Comparison of ENCODE assay signal across 8 cellular contexts in genomic region chrX:17736478-17736855, GRCh38. TPM values are rescaled to one million over a fixed set of nuclear protein-coding genes. Genes with fewer than 3 reads are reported as not detected.
DNase-seq lines count a peak whose midpoint lies in the region; ATAC-seq, FAIRE-seq and TF ChIP-seq lines count a peak whose summit lies in the region.

No MANE protein-coding gene starts in this region.

- no peak for TF ChIP-seq EP300 in A549 (IDR thresholded peaks at IDR 0.05)

- H3K56ac ChIP-seq in IMR-90 (ENCODE audit: extremely low read depth, insufficient read depth, low read length) = no peak overlapping the region

- no peak overlapping the region for H2AK5ac ChIP-seq in IMR-90 (ENCODE audit: low read depth, low read length)

- no peak overlapping the region for H3K23ac ChIP-seq in IMR-90 (ENCODE audit: low read depth, low read length)

- no peak overlapping the region for H2AK9ac ChIP-seq in IMR-90 (replicated peaks; ENCODE audit: low read depth, low read length, poor library complexity)

- no peak for TF ChIP-seq POLR2A in A549 (IDR thresholded peaks at IDR 0.05; ENCODE audit: low read length)
- TF ChIP-seq POLR2A in IMR-90 (IDR thresholded peaks at IDR 0.05; ENCODE audit: low read depth, low read length) = no peak

- H2BK20ac ChIP-seq in IMR-90 (ENCODE audit: low read depth, low read length) = no peak overlapping the region

- peak; percentile 54 for FAIRE-seq in A549 (lab: Jason Lieb, UNC)

- H4K20me1 ChIP-seq in IMR-90 (ENCODE audit: insufficient read depth, low read length) = no peaks in the 10 kb centered on the region

- peak overlapping the region; percentile 52 for H3K4me3 ChIP-seq in A549
- peak overlapping the region; percentile 54 for H3K4me3 ChIP-seq in IMR-90 (ENCODE audit: insufficient read depth, low read depth, low read length)
- peak overlapping the region; percentile 63 to 70 for H3K4me3 ChIP-seq in mucosa of rectum (ENCODE audit: low read length in 2 of 2)

- peak overlapping the region; percentile 59 to 85 for H4K8ac ChIP-seq in IMR-90 (ENCODE audit: low read depth in 2 of 2, low read length in 2 of 2)

- peak overlapping the region; percentile 80 for H3K4me2 ChIP-seq in A549
- peak overlapping the region; percentile 58 for H3K4me2 ChIP-seq in IMR-90 (ENCODE audit: low read depth, low read length)

- intact Hi-C loops in IMR-90 (cut with micrococcal nuclease) = loop anchor here (5.0 kb wide), 1 partner anchor 359 kb away; the partner anchor contains the start of gene NHS

- peak overlapping the region; percentile 75; the same call in 1 of the 2 replicates for H4K91ac ChIP-seq in IMR-90 (ENCODE audit: insufficient read depth, low read depth, low read length)

- in situ Hi-C loops in IMR-90 (cut with MboI; ENCODE audit: low sequenced_read_pairs) = no loop called here
- in situ Hi-C loops in GM13976 (cut with MboI; ENCODE audit: low sequenced_read_pairs, unreplicated experiment) = no loop called here

- H3K4ac ChIP-seq in IMR-90 (ENCODE audit: low read depth, low read length) = peak overlapping the region; percentile 46; the same call in 1 of the 2 replicates

- TF ChIP-seq CTCF in A549 (IDR thresholded peaks at IDR 0.05) = no peak
- TF ChIP-seq CTCF in IMR-90 (conservative IDR thresholded peaks at IDR 0.05; ENCODE audit: low read depth, low read length) = no peak
- no peak for TF ChIP-seq CTCF in GM13976 (IDR thresholded peaks at IDR 0.05; ENCODE audit: borderline replicate concordance, control extremely low read depth, extremely low read depth, insufficient read depth, missing control alignments)

- no peaks in the 10 kb centered on the region for H3K9me1 ChIP-seq in IMR-90 (ENCODE audit: insufficient read depth, low read length)

- CTCF ChIA-PET in A549 (lab: Yijun Ruan, JAX) = interaction anchor here (0.9 kb wide), 1 partner anchor 10 kb away, joined by 4 read pairs; no protein-coding TSS in a partner anchor
- CTCF ChIA-PET in IMR-90 (lab: Yijun Ruan, JAX) = no interaction called here

- no peak for TF ChIP-seq RAD21 in A549 (conservative IDR thresholded peaks at IDR 0.05 in 1 of 2, IDR thresholded peaks at IDR 0.05 in 1 of 2)
- TF ChIP-seq RAD21 in IMR-90 (IDR thresholded peaks at IDR 0.05; ENCODE audit: low read length) = no peak

- no peak overlapping the region; the same call in 1 of the 2 replicates for H3K14ac ChIP-seq in IMR-90 (replicated peaks; ENCODE audit: low read depth, low read length)

- H3K4me1 ChIP-seq in A549 (peaks cover 13% of the 10 kb centered on the region; the same call in 2 of the 3 replicates), IMR-90 (ENCODE audit: control insufficient read depth, insufficient read depth, low read length) (peaks cover 4% of the 10 kb centered on the region), mucosa of rectum (ENCODE audit: control insufficient read depth in 2 of 2, insufficient read depth in 2 of 2, low read length in 2 of 2) (peaks cover 0 to 8% of the 10 kb centered on the region in 2 donors)

- BruUV-seq in IMR-90 (replicated peaks; lab: Mats Ljungman, UMichigan) = no TSS peak

- H3K79me1 ChIP-seq in IMR-90 (ENCODE audit: low read depth in 1 of 2, low read length in 2 of 2) = no peaks in the 10 kb centered on the region; a peak in 2 of 4 replicates

- peak overlapping the region; percentile 68 to 86 for H3K27ac ChIP-seq in A549
- H3K27ac ChIP-seq in IMR-90 (ENCODE audit: insufficient read depth, low read length) = peak overlapping the region; percentile 74
- peak overlapping the region; percentile 85 for H3K27ac ChIP-seq in mucosa of rectum (ENCODE audit: low read depth in 2 of 2, low read length in 2 of 2)

- ATAC-seq in A549 (no peak), IMR-90 (ENCODE audit: low read depth) (no peak), HG02885 (IDR thresholded peaks at IDR 0.05; ENCODE audit: poor library complexity, unreplicated experiment) (no peak)

- dilution Hi-C loops in IMR-90 (cut with HindIII; ENCODE audit: low sequenced_read_pairs, unreplicated experiment) = no loop called here

- H3K9ac ChIP-seq in IMR-90 (ENCODE audit: low read depth, low read length) = peak overlapping the region; percentile 28; the same call in 1 of the 2 replicates
- H3K9ac ChIP-seq in mucosa of rectum (ENCODE audit: low read depth in 1 of 2, low read length in 2 of 2) = peak overlapping the region in 1 of 2 donors; percentile 27

- H3K9me3 ChIP-seq in A549 (no peaks in the 10 kb centered on the region), IMR-90 (ENCODE audit: control insufficient read depth, insufficient read depth, low read length) (no peaks in the 10 kb centered on the region), mucosa of rectum (ENCODE audit: control insufficient read depth in 2 of 2, low read length in 2 of 2) (no peaks in the 10 kb centered on the region)

- no peaks in the 10 kb centered on the region for H3K36me3 ChIP-seq in IMR-90 (ENCODE audit: control insufficient read depth, insufficient read depth, low read length)
- no peaks in the 10 kb centered on the region for H3K36me3 ChIP-seq in mucosa of rectum (ENCODE audit: control insufficient read depth in 2 of 2, insufficient read depth in 2 of 2, low read length in 2 of 2)

- peak overlapping the region; percentile 80 for H2AFZ ChIP-seq in IMR-90 (replicated peaks; ENCODE audit: low read length, poor library complexity)

- DNase-seq in A549 (ENCODE audit: low read depth in 1 of 2, low spot score in 1 of 2) = no peak
- DNase-seq in IMR-90 = no peak
- peak; percentile 0 for DNase-seq in cerebellum (ENCODE audit: low spot score)
- no peak for DNase-seq in GM13976 (ENCODE audit: low spot score)
- no peak for DNase-seq in cerebellar nuclear complex (lab: John Stamatoyannopoulos, UW)
- DNase-seq in hippocampal formation (lab: John Stamatoyannopoulos, UW) = no peak

- peak overlapping the region; percentile 65 for H4K5ac ChIP-seq in IMR-90 (ENCODE audit: low read depth, low read length)

- H2BK120ac ChIP-seq in IMR-90 (ENCODE audit: low read depth, low read length) = no peak overlapping the region

- WGBS in A549 (ENCODE audit: missing lambda C conversion rate) = 73% methylated on average over 4 of the region's 5 CpGs
- WGBS in IMR-90 (ENCODE audit: extremely low coverage in 2 of 2, insufficient read length in 1 of 2), 2 experiments = 60% methylated on average over 1 of the region's 5 CpGs; no CpG with 5 or more reads in 1 of the 2 experiments

- H2BK5ac ChIP-seq in IMR-90 (ENCODE audit: low read depth, low read length, poor library complexity, severe bottlenecking) = no peak overlapping the region

- no peak overlapping the region for H3K18ac ChIP-seq in IMR-90 (ENCODE audit: low read depth, low read length)

- no peaks in the 10 kb centered on the region for H3K27me3 ChIP-seq in IMR-90 (ENCODE audit: control insufficient read depth, insufficient read depth, low read length)
- H3K27me3 ChIP-seq in mucosa of rectum (ENCODE audit: control insufficient read depth in 2 of 2, insufficient read depth in 2 of 2, low read length in 2 of 2) = peaks cover 0 to 4% of the 10 kb centered on the region in 2 donors

- POLR2A ChIA-PET in A549 (lab: Yijun Ruan, JAX) = interaction anchor here (0.7 to 0.8 kb wide), 2 partner anchors 27 to 76 kb away, joined by 4 to 10 read pairs; no protein-coding TSS in a partner anchor
- POLR2A ChIA-PET in IMR-90 (lab: Charles Lee; ENCODE audit: unreplicated experiment) = interaction anchor here (0.7 to 0.8 kb wide), 2 partner anchors 8 to 180 kb away, joined by 5 read pairs; no protein-coding TSS in a partner anchor

- H2BK15ac ChIP-seq in IMR-90 (ENCODE audit: low read depth, low read length) = no peak overlapping the region

TF ChIP-seq in A549, 52 proteins besides CTCF, POLR2A, EP300 and RAD21:
- TF ChIP-seq MYC (IDR thresholded peaks at IDR 0.05; ENCODE audit: borderline replicate concordance, low read length) (no peak), KDM1A (IDR thresholded peaks at IDR 0.05; ENCODE audit: low read depth) (peak; percentile 94), HDAC2 (IDR thresholded peaks at IDR 0.05) (peak; percentile 68; the same call in 1 of the 2 replicates), SMC3 (IDR thresholded peaks at IDR 0.05) (no peak), HEYL (CRISPR knock-in tag; IDR thresholded peaks at IDR 0.05) (no peak), FOSB (CRISPR knock-in tag; IDR thresholded peaks at IDR 0.05) (no peak), ESRRA (IDR thresholded peaks at IDR 0.05; ENCODE audit: borderline replicate concordance, low read length) (no peak), TFCP2L1 (CRISPR knock-in tag; IDR thresholded peaks at IDR 0.05) (no peak)

TF ChIP-seq in IMR-90, 13 proteins besides CTCF, POLR2A, EP300 and RAD21 (continues in another document):
- no peak for TF ChIP-seq BHLHE40 (IDR thresholded peaks at IDR 0.05; ENCODE audit: low read depth, low read length)
- TF ChIP-seq MXI1 (IDR thresholded peaks at IDR 0.05; ENCODE audit: borderline replicate concordance, low read depth, low read length) = no peak
- no peak for TF ChIP-seq RCOR1 (IDR thresholded peaks at IDR 0.05; ENCODE audit: insufficient replicate concordance, low read length)
- no peak for TF ChIP-seq USF2 (IDR thresholded peaks at IDR 0.05; ENCODE audit: low read depth, low read length)
- no peak for TF ChIP-seq FOS (IDR thresholded peaks at IDR 0.05; ENCODE audit: low read depth, low read length)
- no peak for TF ChIP-seq MAZ (IDR thresholded peaks at IDR 0.05; ENCODE audit: borderline replicate concordance, low read depth, low read length)
- no peak for TF ChIP-seq MAFK (IDR thresholded peaks at IDR 0.05; ENCODE audit: low read depth, low read length)
- TF ChIP-seq RFX5 (IDR thresholded peaks at IDR 0.05; ENCODE audit: low read depth, low read length) = no peak
- no peak for TF ChIP-seq NFE2L2 (IDR thresholded peaks at IDR 0.05; ENCODE audit: low read depth, low read length)
- no peak for TF ChIP-seq CEBPB (IDR thresholded peaks at IDR 0.05; ENCODE audit: low read depth, low read length)

RNA-seq across cellular contexts. Expression of gene SCML1, which starts 0.8 kb away (rescaled TPM):
- 10.3 and 13.3 TPM in 2 replicates for polyA plus RNA-seq in A549 (2011; rRNA removed)
- 5.2 and 6.1 TPM in 2 replicates for polyA plus RNA-seq in A549 (2012; cell fraction: cytosol; rRNA removed)
- polyA plus RNA-seq in A549 (2012; cell fraction: nucleus; rRNA removed) = 8.6 and 11.1 TPM in 2 replicates
- 4.6 to 5.1 TPM (median 4.9 TPM) in 3 replicates for polyA plus RNA-seq in A549 (2017; fragmentation: RNase III; extraction: RNeasy Plus Mini Kit Qiagen cat#74134 plus additional on column Dnase treatment)
- 3.6 and 4.1 TPM in 2 replicates for polyA minus RNA-seq in A549 (2011; rRNA and poly(A)+ RNA removed)
- 4.1 and 6.7 TPM in 2 replicates for total RNA-seq in IMR-90 (2012; rRNA removed)
- polyA plus RNA-seq in IMR-90 (2012; rRNA removed) = 10.6 and 12.2 TPM in 2 replicates
- 1.5 and 2.5 TPM in 2 replicates for polyA plus RNA-seq in IMR-90 (2012; cell fraction: cytosol; rRNA removed)
- 11.2 and 40.2 TPM in 2 replicates for polyA plus RNA-seq in IMR-90 (2012; cell fraction: nucleus; rRNA removed; ENCODE audit: low replicate concordance)
- total RNA-seq in cerebellum = 8.2 TPM
